In genomic region chr10:52818019-52818418, GRCh38 we compare ENCODE assay signal across 9 cellular contexts. TPM values are rescaled to one million over a fixed set of nuclear protein-coding genes. Genes with fewer than 3 reads are reported as not detected.
DNase-seq lines count a peak whose midpoint lies in the region; ATAC-seq and TF ChIP-seq lines count a peak whose summit lies in the region.
"Had no signal": no experiment of that assay in that cellular context is flagged by ENCODE, and none has a peak within 500 bp of the region (broad histone marks: within the 10 kb centered on the region; RNA-seq: fewer than 3 reads in every experiment).

No MANE protein-coding gene starts in this region.

- intact Hi-C loops in heart right ventricle (cut with DNase I): no loop called here

- no peaks in the 10 kb centered on the region for H3K36me3 ChIP-seq in heart right ventricle
- H3K36me3 ChIP-seq: BLaER1 treated with 17β-estradiol and CSF1 and Interleukin-3, amounts not matched to agents 10 nM and 100 nM had no signal

- TF ChIP-seq CTCF in heart right ventricle (IDR thresholded peaks at IDR 0.05): peak in 8 of 9 donors; percentile 6 to 58 (median 48)

- H3K4me3 ChIP-seq in heart right ventricle: no peak overlapping the region
- H3K4me3 ChIP-seq: BLaER1 treated with 17β-estradiol and CSF1 and Interleukin-3, amounts not matched to agents 10 nM and 100 nM had no signal

- 34 to 40% methylated on average over 3 of the region's 3 CpGs for WGBS in heart right ventricle, 2 donors

- ATAC-seq in GM21576 (IDR thresholded peaks at IDR 0.05; ENCODE audit: unreplicated experiment) (peak; percentile 94), heart right ventricle (peak in 2 of 8 donors; percentile 52 to 73)

- H3K27me3 ChIP-seq in heart right ventricle: no peaks in the 10 kb centered on the region
- H3K27me3 ChIP-seq: BLaER1 treated with 17β-estradiol and CSF1 and Interleukin-3, amounts not matched to agents 10 nM and 100 nM had no signal

- in situ Hi-C loops in SK-MEL-5 (cut with HindIII; ENCODE audit: low pct_unique_long_range_greater_than_20kb, low sequenced_read_pairs): no loop called here

- no peak overlapping the region for H3K27ac ChIP-seq in heart right ventricle
- H3K27ac ChIP-seq: BLaER1 treated with 17β-estradiol and CSF1 and Interleukin-3, amounts not matched to agents 10 nM and 100 nM had no signal

- peak; percentile 0 to 4 for DNase-seq in NCI-H524 (lab: John Stamatoyannopoulos, UW)
- no peak for DNase-seq in NCI-H524 treated with DMSO at 0.1 percent for 48 hours (lab: John Stamatoyannopoulos, UW)
- peak; percentile 14 for DNase-seq in HK-2 (ENCODE audit: unreplicated experiment)
- DNase-seq in SK-MEL-5 (ENCODE audit: low read depth, low spot score): peak; percentile 67
- DNase-seq in heart right ventricle: no peak
- DNase-seq in HuH-7 (ENCODE audit: low spot score): no peak
- no peak for DNase-seq in activated CD4-positive, alpha-beta T cell treated with anti-CD3 and anti-CD28 coated beads for 48 hours

- no peaks in the 10 kb centered on the region for H3K4me1 ChIP-seq in heart right ventricle

- no peaks in the 10 kb centered on the region for H3K9me3 ChIP-seq in heart right ventricle
- H3K9me3 ChIP-seq: BLaER1 treated with 17β-estradiol and CSF1 and Interleukin-3, amounts not matched to agents 10 nM and 100 nM had no signal

RNA-seq across cellular contexts. Expression of gene MBL2, which starts 45.4 kb away (rescaled TPM):
- 0.16 TPM in 1 of 2 replicates, not detected in the other for total RNA-seq in SK-MEL-5 (2014; rRNA removed; shearing (Covaris generic))
- 0.04 TPM in 1 of 2 replicates, not detected in the other for polyA plus RNA-seq in SK-MEL-5 (2015; cell fraction: cytosol; rRNA removed)
- 0.25 and 1.2 TPM in 2 replicates for polyA plus RNA-seq in SK-MEL-5 (2015; cell fraction: nucleus; rRNA removed)
- total RNA-seq in heart right ventricle: not detected
- polyA plus RNA-seq in heart right ventricle: not detected

Comparison
In these comparisons a context has a peak if more than half of its experiments do, and no peak if none do; other contexts are left out.
1. DNase-seq: peak in NCI-H524 (2 of 2), HK-2 (single experiment) and SK-MEL-5 (single experiment); none in NCI-H524 treated with DMSO at 0.1 percent for 48 hours (single experiment), heart right ventricle (0 of 2), HuH-7 (single experiment) and activated CD4-positive, alpha-beta T cell treated with anti-CD3 and anti-CD28 coated beads for 48 hours (single experiment).